ENCODE assay signal across 28 cellular contexts in the genomic region with DNA sequence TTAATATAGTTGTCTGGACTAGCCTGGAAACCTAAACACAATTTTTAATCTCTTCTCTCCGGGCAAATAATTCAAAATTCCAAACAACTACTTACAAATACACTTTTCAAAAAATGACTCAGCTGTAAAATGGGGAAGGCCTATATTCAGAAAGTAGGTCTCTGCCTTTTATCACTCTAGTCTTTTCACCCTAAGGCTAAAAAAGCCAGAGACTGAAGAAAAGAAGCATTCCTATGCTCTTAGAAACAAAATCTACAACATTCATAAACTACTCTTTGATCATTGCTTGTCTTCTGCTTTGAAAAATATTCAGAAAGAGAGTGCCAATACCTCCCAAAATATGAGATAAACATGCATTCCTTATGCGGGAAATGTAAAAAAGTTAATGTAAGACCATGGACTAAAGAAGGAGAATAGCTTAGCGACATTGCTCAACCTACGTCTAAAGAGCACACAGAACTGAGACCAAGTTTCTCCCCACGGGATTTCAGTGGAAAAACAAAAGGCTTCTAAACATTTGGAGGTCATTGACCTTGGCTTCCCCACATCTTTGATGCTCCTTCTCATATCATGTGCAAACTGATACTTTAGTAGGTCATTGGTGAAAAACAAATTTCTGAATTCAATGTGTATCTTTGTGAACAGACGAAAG.
"Had no signal": no experiment of that assay in that cellular context is flagged by ENCODE, and none has a peak within 500 bp of the region (broad histone marks: within the 10 kb centered on the region; RNA-seq: fewer than 3 reads in every experiment).

No MANE protein-coding gene starts in this region.

- H3K27ac Mint-ChIP-seq: activated B cell treated with CpG ODN at 0.5 μM for 24 hours; activated CD4-positive, alpha-beta memory T cell treated with anti-CD3 and anti-CD28 coated beads for 36 hours; activated CD4-positive, alpha-beta T cell treated with anti-CD3 and anti-CD28 coated beads, Interleukin-2, amount 10 ng/mL, durations not matched to agents 7 days and 5 days; activated naive CD4-positive, alpha-beta T cell treated with anti-CD3 and anti-CD28 coated beads for 36 hours; activated naive CD8-positive, alpha-beta T cell; activated T-helper 17 cell treated with anti-CD3 and anti-CD28 coated beads, Interleukin-2, amount 50 U/mL, for 72 hours; T-helper 17 cell had no signal

- H3K27me3 ChIP-seq: adrenal gland had no signal

- H3K36me3 ChIP-seq: adrenal gland had no signal

- H3K4me1 Mint-ChIP-seq: activated B cell treated with CpG ODN at 0.5 μM for 24 hours; activated CD4-positive, alpha-beta T cell treated with anti-CD3 and anti-CD28 coated beads, Interleukin-2, amount 10 ng/mL, durations not matched to agents 7 days and 5 days; activated T-helper 17 cell treated with anti-CD3 and anti-CD28 coated beads, Interleukin-2, amount 50 U/mL, for 72 hours; T-helper 17 cell had no signal

- H3K4me3 ChIP-seq: adrenal gland had no signal

- H3K9me3 Mint-ChIP-seq: activated B cell treated with CpG ODN at 0.5 μM for 24 hours; activated CD4-positive, alpha-beta memory T cell treated with anti-CD3 and anti-CD28 coated beads for 36 hours; activated CD4-positive, alpha-beta T cell treated with anti-CD3 and anti-CD28 coated beads, Interleukin-2, amount 10 ng/mL, durations not matched to agents 7 days and 5 days; activated naive CD4-positive, alpha-beta T cell treated with anti-CD3 and anti-CD28 coated beads for 36 hours; activated T-helper 17 cell treated with anti-CD3 and anti-CD28 coated beads, Interleukin-2, amount 50 U/mL, for 72 hours had no signal

- H3K9me3 ChIP-seq: adrenal gland had no signal

- H3K27me3 Mint-ChIP-seq: activated B cell treated with CpG ODN at 0.5 μM for 24 hours; activated CD4-positive, alpha-beta memory T cell treated with anti-CD3 and anti-CD28 coated beads for 36 hours had no signal

- ATAC-seq: activated T-helper 17 cell treated with anti-CD3 and anti-CD28 coated beads, Interleukin-2, amount 50 U/mL, for 72 hours; HepG2; Panc1; Right ventricle myocardium inferior; T-helper 17 cell had no signal

- H3K4me3 Mint-ChIP-seq: activated B cell treated with CpG ODN at 0.5 μM for 24 hours; activated CD4-positive, alpha-beta memory T cell treated with anti-CD3 and anti-CD28 coated beads for 36 hours; activated CD4-positive, alpha-beta T cell treated with anti-CD3 and anti-CD28 coated beads, Interleukin-2, amount 10 ng/mL, durations not matched to agents 7 days and 5 days; activated naive CD4-positive, alpha-beta T cell treated with anti-CD3 and anti-CD28 coated beads for 36 hours; activated naive CD8-positive, alpha-beta T cell; activated T-helper 17 cell treated with anti-CD3 and anti-CD28 coated beads, Interleukin-2, amount 50 U/mL, for 72 hours; T-helper 17 cell had no signal

- H3K4me2 ChIP-seq: KMS-11 had no signal

- H3K36me3 Mint-ChIP-seq: activated CD4-positive, alpha-beta memory T cell treated with anti-CD3 and anti-CD28 coated beads for 36 hours; activated naive CD8-positive, alpha-beta T cell had no signal

- H3K9ac ChIP-seq: KMS-11 had no signal

- H3K27ac ChIP-seq: adrenal gland, KMS-11 had no signal

- DNase-seq: activated B cell treated with CpG ODN at 0.5 μM for 24 hours; activated CD4-positive, alpha-beta memory T cell treated with anti-CD3 and anti-CD28 coated beads for 36 hours; activated CD4-positive, alpha-beta T cell treated with anti-CD3 and anti-CD28 coated beads for 1 hour; activated CD4-positive, alpha-beta T cell treated with anti-CD3 and anti-CD28 coated beads, Interleukin-2, amount 10 ng/mL, durations not matched to agents 7 days and 5 days; activated CD8-positive, alpha-beta memory T cell treated with anti-CD3 and anti-CD28 coated beads for 24 hours; activated gamma-delta T cell; activated naive CD4-positive, alpha-beta T cell treated with anti-CD3 and anti-CD28 coated beads for 36 hours; activated T-cell treated with anti-CD3 and anti-CD28 coated beads for 4 hours; activated T-cell treated with anti-CD3 and anti-CD28 coated beads, Interleukin-2, amount 50 U/mL, for 48 hours; adrenal gland; anterior cingulate cortex; NCI-H1092 treated with DMSO at 0.1 percent for 48 hours; NCI-H1417 treated with DMSO at 0.1 percent for 48 hours; NCI-H1694 treated with DMSO at 0.1 percent for 48 hours; NCI-H2081; NCI-H510A treated with DMSO at 0.1 percent for 48 hours; NCI-H69; NK-92 treated with Interleukin-12 subunit alpha and Interleukin-12 subunit beta, amount 100 ng/mL, for 24 hours; OCI-M1; RPMI8226; T-helper 17 cell; T-helper 9 cell had no signal

- H3K4me1 ChIP-seq: adrenal gland had no signal
